1 cellular context compared by ENCODE assay signal in the genomic region with DNA sequence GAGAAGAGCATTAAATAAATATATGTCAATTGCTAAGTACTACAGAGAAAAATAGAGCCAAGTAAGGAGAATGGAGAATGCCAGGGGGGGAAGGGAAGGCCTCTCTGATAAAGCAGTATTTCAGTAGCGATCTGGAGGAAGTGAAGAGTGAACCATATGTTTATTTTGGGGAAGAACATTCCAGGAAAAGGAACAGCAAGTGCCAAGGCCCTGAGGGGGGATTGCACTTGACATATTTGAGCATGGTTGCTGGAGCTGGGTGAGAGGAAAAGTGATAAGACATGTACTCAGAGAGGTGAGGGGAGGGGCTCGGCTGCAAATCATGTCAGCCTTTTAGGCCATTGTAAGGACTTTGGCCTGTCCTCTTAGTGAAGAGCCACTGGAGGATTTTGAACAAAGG.
TF ChIP-seq lines count a peak whose summit lies in the region.

No MANE protein-coding gene starts in this region.

TF ChIP-seq in HepG2, 621 proteins besides CTCF, POLR2A, EP300 and RAD21 (continued from another document):
- TF ChIP-seq, protein P1, sequence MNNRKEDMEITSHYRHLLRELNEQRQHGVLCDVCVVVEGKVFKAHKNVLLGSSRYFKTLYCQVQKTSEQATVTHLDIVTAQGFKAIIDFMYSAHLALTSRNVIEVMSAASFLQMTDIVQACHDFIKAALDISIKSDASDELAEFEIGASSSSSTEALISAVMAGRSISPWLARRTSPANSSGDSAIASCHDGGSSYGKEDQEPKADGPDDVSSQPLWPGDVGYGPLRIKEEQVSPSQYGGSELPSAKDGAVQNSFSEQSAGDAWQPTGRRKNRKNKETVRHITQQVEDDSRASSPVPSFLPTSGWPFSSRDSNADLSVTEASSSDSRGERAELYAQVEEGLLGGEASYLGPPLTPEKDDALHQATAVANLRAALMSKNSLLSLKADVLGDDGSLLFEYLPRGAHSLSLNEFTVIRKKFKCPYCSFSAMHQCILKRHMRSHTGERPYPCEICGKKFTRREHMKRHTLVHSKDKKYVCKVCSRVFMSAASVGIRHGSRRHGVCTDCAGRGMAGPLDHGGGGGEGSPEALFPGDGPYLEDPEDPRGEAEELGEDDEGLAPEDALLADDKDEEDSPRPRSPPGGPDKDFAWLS (CRISPR knock-in tag; IDR thresholded peaks at IDR 0.05; ENCODE audit: borderline replicate concordance), result no peak
- TF ChIP-seq ZNF781 (CRISPR knock-in tag; IDR thresholded peaks at IDR 0.05; ENCODE audit: borderline replicate concordance, not compliant biosample characterization) (no peak), ZNF850 (CRISPR knock-in tag; conservative IDR thresholded peaks at IDR 0.05) (no peak), KIAA2018 (CRISPR knock-in tag; IDR thresholded peaks at IDR 0.05; ENCODE audit: borderline replicate concordance) (no peak), SMAD3 (CRISPR knock-in tag; IDR thresholded peaks at IDR 0.05) (no peak), MAFG (CRISPR knock-in tag; IDR thresholded peaks at IDR 0.05) (no peak), JUNB (CRISPR knock-in tag; IDR thresholded peaks at IDR 0.05; ENCODE audit: borderline replicate concordance) (no peak), NBN (conservative IDR thresholded peaks at IDR 0.05) (no peak), SRSF9 (IDR thresholded peaks at IDR 0.05; ENCODE audit: borderline replicate concordance, insufficient read depth, low read depth, low read length, poor library complexity, severe bottlenecking) (no peak)
- TF ChIP-seq, protein P2, sequence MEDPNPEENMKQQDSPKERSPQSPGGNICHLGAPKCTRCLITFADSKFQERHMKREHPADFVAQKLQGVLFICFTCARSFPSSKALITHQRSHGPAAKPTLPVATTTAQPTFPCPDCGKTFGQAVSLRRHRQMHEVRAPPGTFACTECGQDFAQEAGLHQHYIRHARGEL (CRISPR knock-in tag; IDR thresholded peaks at IDR 0.05), result no peak
